In genomic region chr13:94595943-94596574, GRCh38 we compare ENCODE assay signal across 8 cellular contexts. TPM values are rescaled to one million over a fixed set of nuclear protein-coding genes. Genes with fewer than 3 reads are reported as not detected.
DNase-seq lines count a peak whose midpoint lies in the region; ATAC-seq, FAIRE-seq and TF ChIP-seq lines count a peak whose summit lies in the region.

TSS of gene TGDS (minus strand) at chr13:94596152. CDS start at chr13:94596136, 16 bp downstream.

- H4K20me1 ChIP-seq in Loucy (ENCODE audit: insufficient read depth, low read length, poor library complexity, severe bottlenecking) (peaks cover 19% of the 10 kb centered on the region), fibroblast of lung (ENCODE audit: control insufficient read depth, extremely low read depth, insufficient read depth, low read length) (no peaks in the 10 kb centered on the region)

- H3K9ac ChIP-seq in Loucy (ENCODE audit: low read depth, low read length, poor library complexity, severe bottlenecking) (peak within 1 kb of the TSS; percentile 91), fibroblast of lung (ENCODE audit: insufficient read depth, low read length) (peak within 1 kb of the TSS; percentile 74)

- peak; percentile 89 for TF ChIP-seq POLR2A in H54 (IDR thresholded peaks at IDR 0.05; ENCODE audit: low read depth, low read length)

- H3K36me3 ChIP-seq in Loucy (ENCODE audit: insufficient read depth, low read length) (peaks cover 6% of the 10 kb centered on the region; the same call in 1 of the 2 replicates), RWPE2 (ENCODE audit: low read depth) (peaks cover 25% of the 10 kb centered on the region), fibroblast of lung (ENCODE audit: control insufficient read depth, insufficient read depth, low read length) (no peaks in the 10 kb centered on the region)

- TF ChIP-seq CTCF in Loucy (conservative IDR thresholded peaks at IDR 0.05; ENCODE audit: low read length): no peak
- no peak for TF ChIP-seq CTCF in RWPE2 (IDR thresholded peaks at IDR 0.05; ENCODE audit: poor library complexity, severe bottlenecking)
- TF ChIP-seq CTCF in fibroblast of lung (conservative IDR thresholded peaks at IDR 0.05 in 1 of 2, IDR thresholded peaks at IDR 0.05 in 1 of 2; ENCODE audit: low read depth in 1 of 2, low read length in 2 of 2): no peak

- H3K9me3 Mint-ChIP-seq in activated T-helper 17 cell treated with anti-CD3 and anti-CD28 coated beads, Interleukin-2, amount 50 U/mL, for 72 hours: peaks cover 4% of the 10 kb centered on the region
- H3K9me3 Mint-ChIP-seq in naive thymus-derived CD8-positive, alpha-beta T cell: no peaks in the 10 kb centered on the region
- H3K9me3 Mint-ChIP-seq in stimulated activated naive B cell treated with anti-CD40 and anti-IgM and Interleukin-4, amounts not matched to agents 10 μg/mL and 1 μg/mL and 100 μg/mL, for 72 hours: peaks cover 4% of the 10 kb centered on the region in 2 donors

- H3K4me3 ChIP-seq in Loucy (ENCODE audit: low read length, poor library complexity, severe bottlenecking) (peak within 1 kb of the TSS; percentile 94), RWPE2 (ENCODE audit: severe bottlenecking) (peak within 1 kb of the TSS; percentile 64), fibroblast of lung (replicated peaks in 1 of 4; ENCODE audit: control extremely low read depth in 1 of 4, insufficient read depth in 1 of 4, low read depth in 3 of 4, low read length in 4 of 4) (peak within 1 kb of the TSS; percentile 78 to 99 (median 82))

- H2AFZ ChIP-seq in Loucy (ENCODE audit: low read length) (peak within 1 kb of the TSS; percentile 84), fibroblast of lung (ENCODE audit: low read length) (peak within 1 kb of the TSS; percentile 95)

- H3K9me3 ChIP-seq in Loucy (ENCODE audit: insufficient read depth, low read depth, low read length) (no peaks in the 10 kb centered on the region), RWPE2 (ENCODE audit: severe bottlenecking) (no peaks in the 10 kb centered on the region), fibroblast of lung (ENCODE audit: control insufficient read depth, insufficient read depth, low read depth, low read length) (no peaks in the 10 kb centered on the region)

- peak; percentile 98 for FAIRE-seq in H54 (lab: Jason Lieb, UNC)

- H3K4me1 ChIP-seq in Loucy (ENCODE audit: insufficient read depth, low read length, poor library complexity, severe bottlenecking) (peaks cover 39% of the 10 kb centered on the region), RWPE2 (ENCODE audit: insufficient read depth, poor library complexity, severe bottlenecking) (peaks cover 6% of the 10 kb centered on the region), fibroblast of lung (ENCODE audit: control insufficient read depth, extremely low read depth, insufficient read depth, low read length) (peaks cover 7% of the 10 kb centered on the region)

- DNase-seq in ELF-1 (ENCODE audit: low read depth, low spot score) (peak; percentile 95), H54 (ENCODE audit: insufficient read length, low spot score) (peak; percentile 93), RWPE2 (ENCODE audit: low spot score) (peak; percentile 88), fibroblast of lung (ENCODE audit: low read depth in 2 of 2) (peak; percentile 93 to 97)
- peak; percentile 72 to 92 (median 84) for DNase-seq in naive thymus-derived CD8-positive, alpha-beta T cell
- peak; percentile 88 for DNase-seq in stimulated activated naive B cell treated with anti-CD40 and anti-IgM and Interleukin-4, amounts not matched to agents 10 μg/mL and 1 μg/mL and 100 μg/mL, for 72 hours

- peaks cover 18% of the 10 kb centered on the region for H3K4me1 Mint-ChIP-seq in activated T-helper 17 cell treated with anti-CD3 and anti-CD28 coated beads, Interleukin-2, amount 50 U/mL, for 72 hours
- H3K4me1 Mint-ChIP-seq in naive thymus-derived CD8-positive, alpha-beta T cell: peaks cover 19 to 47% (median 37%) of the 10 kb centered on the region in 4 donors
- peaks cover 18 to 29% of the 10 kb centered on the region in 2 donors for H3K4me1 Mint-ChIP-seq in stimulated activated naive B cell treated with anti-CD40 and anti-IgM and Interleukin-4, amounts not matched to agents 10 μg/mL and 1 μg/mL and 100 μg/mL, for 72 hours

- H3K27me3 ChIP-seq in Loucy (ENCODE audit: insufficient read depth, low read length, poor library complexity, severe bottlenecking) (no peaks in the 10 kb centered on the region), RWPE2 (ENCODE audit: insufficient read depth, poor library complexity, severe bottlenecking) (no peaks in the 10 kb centered on the region), fibroblast of lung (ENCODE audit: control insufficient read depth, insufficient read depth, low read length) (no peaks in the 10 kb centered on the region)

- peaks cover 52% of the 10 kb centered on the region for H3K36me3 Mint-ChIP-seq in activated T-helper 17 cell treated with anti-CD3 and anti-CD28 coated beads, Interleukin-2, amount 50 U/mL, for 72 hours (ENCODE audit: low read depth)
- peaks cover 0 to 22% (median 12%) of the 10 kb centered on the region in 3 donors for H3K36me3 Mint-ChIP-seq in naive thymus-derived CD8-positive, alpha-beta T cell
- H3K36me3 Mint-ChIP-seq in stimulated activated naive B cell treated with anti-CD40 and anti-IgM and Interleukin-4, amounts not matched to agents 10 μg/mL and 1 μg/mL and 100 μg/mL, for 72 hours: peaks cover 7 to 8% of the 10 kb centered on the region in 2 donors

- no peaks in the 10 kb centered on the region for H3K27me3 Mint-ChIP-seq in activated T-helper 17 cell treated with anti-CD3 and anti-CD28 coated beads, Interleukin-2, amount 50 U/mL, for 72 hours
- H3K27me3 Mint-ChIP-seq in naive thymus-derived CD8-positive, alpha-beta T cell: no peaks in the 10 kb centered on the region
- H3K27me3 Mint-ChIP-seq in stimulated activated naive B cell treated with anti-CD40 and anti-IgM and Interleukin-4, amounts not matched to agents 10 μg/mL and 1 μg/mL and 100 μg/mL, for 72 hours: no peaks in the 10 kb centered on the region

- no peaks in the 10 kb centered on the region; the same call in 1 of the 2 replicates for H3F3A ChIP-seq in Loucy (ENCODE audit: low read depth)

- H3K27ac Mint-ChIP-seq in activated T-helper 17 cell treated with anti-CD3 and anti-CD28 coated beads, Interleukin-2, amount 50 U/mL, for 72 hours: peak within 1 kb of the TSS; percentile 92
- peak within 1 kb of the TSS; percentile 91 to 96 (median 94) for H3K27ac Mint-ChIP-seq in naive thymus-derived CD8-positive, alpha-beta T cell
- H3K27ac Mint-ChIP-seq in stimulated activated naive B cell treated with anti-CD40 and anti-IgM and Interleukin-4, amounts not matched to agents 10 μg/mL and 1 μg/mL and 100 μg/mL, for 72 hours: peak within 1 kb of the TSS; percentile 93

- POLR2A ChIA-PET in naive thymus-derived CD8-positive, alpha-beta T cell (lab: Charles Lee): interaction anchor here (0.6 to 3.4 kb wide), 11 partner anchors 10 to 677 kb away, joined by 3 to 62 read pairs (median 3); no protein-coding TSS in a partner anchor

- peak within 1 kb of the TSS; percentile 92 for H3K4me3 Mint-ChIP-seq in activated T-helper 17 cell treated with anti-CD3 and anti-CD28 coated beads, Interleukin-2, amount 50 U/mL, for 72 hours
- peak within 1 kb of the TSS; percentile 89 to 98 (median 94) for H3K4me3 Mint-ChIP-seq in naive thymus-derived CD8-positive, alpha-beta T cell
- H3K4me3 Mint-ChIP-seq in stimulated activated naive B cell treated with anti-CD40 and anti-IgM and Interleukin-4, amounts not matched to agents 10 μg/mL and 1 μg/mL and 100 μg/mL, for 72 hours: peak within 1 kb of the TSS; percentile 92 to 93

- peak within 1 kb of the TSS; percentile 37 for H3K27ac ChIP-seq in RWPE2 (ENCODE audit: poor library complexity, severe bottlenecking)
- peak within 1 kb of the TSS; percentile 62 for H3K27ac ChIP-seq in fibroblast of lung (ENCODE audit: insufficient read depth, low read length)

- H3K4me2 ChIP-seq in Loucy (ENCODE audit: low read depth, low read length, poor library complexity, severe bottlenecking) (peak within 1 kb of the TSS; percentile 86), fibroblast of lung (ENCODE audit: extremely low read depth, insufficient read depth, low read length) (peak within 1 kb of the TSS; percentile 96)

- ATAC-seq in RWPE2 (ENCODE audit: low read depth): peak; percentile 97
- peak; percentile 97 for ATAC-seq in activated T-helper 17 cell treated with anti-CD3 and anti-CD28 coated beads, Interleukin-2, amount 50 U/mL, for 72 hours (replicated peaks)
- ATAC-seq in naive thymus-derived CD8-positive, alpha-beta T cell: peak; percentile 95 to 99
- ATAC-seq in stimulated activated naive B cell treated with anti-CD40 and anti-IgM and Interleukin-4, amounts not matched to agents 10 μg/mL and 1 μg/mL and 100 μg/mL, for 72 hours (replicated peaks): peak; percentile 95 to 97

- no peaks in the 10 kb centered on the region for H3K9me2 ChIP-seq in Loucy (replicated peaks; ENCODE audit: low read depth, low read length)

- H3K79me2 ChIP-seq in Loucy (ENCODE audit: insufficient read depth, low read length) (peaks cover 44% of the 10 kb centered on the region), fibroblast of lung (ENCODE audit: control insufficient read depth, insufficient read depth, low read length) (peaks cover 15% of the 10 kb centered on the region)

RNA-seq across cellular contexts. Expression of gene TGDS, which starts in this region (rescaled TPM):
- 10 to 100 TPM; 18.2 to 24.4 TPM for total RNA-seq in activated T-helper 17 cell treated with anti-CD3 and anti-CD28 coated beads, Interleukin-2, amount 50 U/mL, for 72 hours
- total RNA-seq in fibroblast of lung: 10.3 and 13.4 TPM in 2 replicates
- polyA plus RNA-seq in fibroblast of lung: 14.4 and 15.2 TPM in 2 replicates
- polyA plus RNA-seq in fibroblast of lung (2012): 7.0 and 7.2 TPM in 2 replicates
- polyA minus RNA-seq in fibroblast of lung (ENCODE audit: low replicate concordance): 1.8 TPM in 1 of 2 replicates, not detected in the other
- 10 to 100 TPM; 16.3 to 16.7 TPM for total RNA-seq in naive thymus-derived CD8-positive, alpha-beta T cell
- 10 to 100 TPM in 2 of 3 donors, 1 to 10 TPM in 1; 8.5 to 14.4 (median 13.2) TPM for polyA plus RNA-seq in naive thymus-derived CD8-positive, alpha-beta T cell

Comparison
In these comparisons a context has a peak if more than half of its experiments do, and no peak if none do; other contexts are left out.
1. Peak in every context shown above with its lines: DNase-seq, ATAC-seq, H3K4me3 ChIP-seq and H3K27ac ChIP-seq.